Comparison of ENCODE assay signal across 1 cellular context in genomic region chr11:117950320-117950719, GRCh38.
TF ChIP-seq lines count a peak whose summit lies in the region.

No MANE protein-coding gene starts in this region.

TF ChIP-seq in WTC11, 78 proteins besides CTCF, POLR2A, EP300 and RAD21 (continued from another document):
- TF ChIP-seq STAT6 (CRISPR knock-in tag; conservative IDR thresholded peaks at IDR 0.05; ENCODE audit: low read depth) (no peak), ZNF138 (CRISPR knock-in tag; conservative IDR thresholded peaks at IDR 0.05) (no peak), SMAD3 (CRISPR knock-in tag; IDR thresholded peaks at IDR 0.05; ENCODE audit: borderline replicate concordance) (no peak)
TF ChIP-seq in WTC11: peak in this region for 0.
